In genomic region chr5:132662925-132663770, GRCh38 we compare ENCODE assay signal across 8 cellular contexts. TPM values are rescaled to one million over a fixed set of nuclear protein-coding genes. Genes with fewer than 3 reads are reported as not detected.
DNase-seq lines count a peak whose midpoint lies in the region; ATAC-seq and TF ChIP-seq lines count a peak whose summit lies in the region.

No MANE protein-coding gene starts in this region.

- intact Hi-C loops in Calu3 (cut with micrococcal nuclease; ENCODE audit: unreplicated experiment), result no loop called here

- no peaks in the 10 kb centered on the region for H3K27me3 Mint-ChIP-seq in Calu3 (ENCODE audit: unreplicated experiment)

- H3K4me3 Mint-ChIP-seq in Calu3 (ENCODE audit: low read depth, unreplicated experiment), result no peak overlapping the region

- peak; percentile 61 for ATAC-seq in HG02610 (IDR thresholded peaks at IDR 0.05; ENCODE audit: unreplicated experiment)

- H3K4me3 ChIP-seq in fibroblast of villous mesenchyme (ENCODE audit: low read depth, low read length), result no peak overlapping the region

- BruUV-seq in Calu3 (replicated peaks; lab: Mats Ljungman, UMichigan), result no TSS peak

- H3K36me3 Mint-ChIP-seq in Calu3 (ENCODE audit: insufficient read depth, unreplicated experiment), result no peaks in the 10 kb centered on the region

- CTCF ChIA-PET in Calu3 (lab: Charles Lee), result interaction anchor here (1.0 kb wide), 1 partner anchor 11 kb away, joined by 3 read pairs; no protein-coding TSS in a partner anchor

- peaks cover 8% of the 10 kb centered on the region for H3K4me1 Mint-ChIP-seq in Calu3 (ENCODE audit: low read depth, unreplicated experiment)

- DNase-seq in activated CD8-positive, alpha-beta memory T cell treated with anti-CD3 and anti-CD28 coated beads for 24 hours, result peak; percentile 70
- no peak for DNase-seq in activated CD8-positive, alpha-beta memory T cell treated with anti-CD3 and anti-CD28 coated beads, Interleukin-2, amount 50 U/mL, for 4 hours
- DNase-seq in NCI-H2107 treated with DMSO at 0.1 percent for 48 hours (lab: John Stamatoyannopoulos, UW; ENCODE audit: unreplicated experiment) (peak; percentile 51), fibroblast of villous mesenchyme (ENCODE audit: low read depth) (peak; percentile 31), NCI-H345 (lab: John Stamatoyannopoulos, UW) (no peak), Ammon's horn (ENCODE audit: low spot score) (no peak), Calu3 (no peak)

- no peaks in the 10 kb centered on the region for H3K9me3 Mint-ChIP-seq in Calu3 (ENCODE audit: low read depth, unreplicated experiment)

- peak; percentile 12 for TF ChIP-seq CTCF in fibroblast of villous mesenchyme (IDR thresholded peaks at IDR 0.05; ENCODE audit: insufficient read depth, low read depth, low read length)
- no peak for TF ChIP-seq CTCF in Calu3 (IDR thresholded peaks at IDR 0.05; ENCODE audit: unreplicated experiment)

- no peak overlapping the region for H3K27ac Mint-ChIP-seq in Calu3 (ENCODE audit: unreplicated experiment)

RNA-seq across cellular contexts. Expression of gene IL13, which starts 5.2 kb away (rescaled TPM):
- not detected in 2 replicates for total RNA-seq in fibroblast of villous mesenchyme
- total RNA-seq in Calu3 (2022), result not detected in 2 replicates

RNA-seq across cellular contexts. Expression of gene IL4, which starts 10.6 kb away (rescaled TPM):
- total RNA-seq in fibroblast of villous mesenchyme (not detected in 2 replicates), Calu3 (2022) (not detected in 2 replicates)

Comparison
In these comparisons a context has a peak if more than half of its experiments do, and no peak if none do; other contexts are left out.
1. DNase-seq: peak in activated CD8-positive, alpha-beta memory T cell treated with anti-CD3 and anti-CD28 coated beads for 24 hours (single experiment), NCI-H2107 treated with DMSO at 0.1 percent for 48 hours (single experiment) and fibroblast of villous mesenchyme (single experiment); none in activated CD8-positive, alpha-beta memory T cell treated with anti-CD3 and anti-CD28 coated beads, Interleukin-2, amount 50 U/mL, for 4 hours (single experiment), NCI-H345 (single experiment), Ammon's horn (single experiment) and Calu3 (single experiment).